ENCODE assay signal across 16 cellular contexts in genomic region chr1:2266301-2266967, GRCh38. TPM values are rescaled to one million over a fixed set of nuclear protein-coding genes. Genes with fewer than 3 reads are reported as not detected.
A peak's percentile ranks its signal among the peaks of the same experiment; 100 is the strongest.
DNase-seq lines count a peak whose midpoint lies in the region; ATAC-seq, FAIRE-seq and TF ChIP-seq lines count a peak whose summit lies in the region.
"Had no signal": no experiment of that assay in that cellular context is flagged by ENCODE, and none has a peak within 500 bp of the region (broad histone marks: within the 10 kb centered on the region; RNA-seq: fewer than 3 reads in every experiment).

No MANE protein-coding gene starts in this region.

- H3K14ac ChIP-seq in IMR-90 (replicated peaks; ENCODE audit: low read depth, low read length) (no peak overlapping the region), neuronal stem cell (ENCODE audit: low read length) (no peak overlapping the region)

- no peak for TF ChIP-seq POLR2A in IMR-90 (IDR thresholded peaks at IDR 0.05; ENCODE audit: low read depth, low read length)
- TF ChIP-seq POLR2A in HepG2 (IDR thresholded peaks at IDR 0.05; ENCODE audit: insufficient read depth in 1 of 2, low read depth in 2 of 2, low read length in 2 of 2), result no peak

- no peak overlapping the region for H3K4me3 Mint-ChIP-seq in activated CD4-positive, alpha-beta memory T cell treated with anti-CD3 and anti-CD28 coated beads for 36 hours
- no peak overlapping the region for H3K4me3 Mint-ChIP-seq in activated CD4-positive, alpha-beta memory T cell treated with anti-CD3 and anti-CD28 coated beads, Interleukin-2, amount 10 ng/mL, durations not matched to agents 7 days and 5 days

- H3K23ac ChIP-seq in IMR-90 (ENCODE audit: low read depth, low read length) (no peak overlapping the region), neuronal stem cell (ENCODE audit: low read depth, low read length, poor library complexity) (no peak overlapping the region)

- no peak overlapping the region for H2BK12ac ChIP-seq in neuronal stem cell (ENCODE audit: low read length)

- H2AFZ ChIP-seq in IMR-90 (replicated peaks; ENCODE audit: low read length, poor library complexity) (no peak overlapping the region), neuronal stem cell (ENCODE audit: low read length) (no peak overlapping the region), HepG2 (ENCODE audit: low read length) (no peak overlapping the region)

- peak overlapping the region; percentile 21 for H2AK9ac ChIP-seq in IMR-90 (replicated peaks; ENCODE audit: low read depth, low read length, poor library complexity)

- no peak for TF ChIP-seq EP300 in HepG2 (IDR thresholded peaks at IDR 0.05; ENCODE audit: low read depth in 2 of 2, low read length in 2 of 2)
- TF ChIP-seq EP300 in HepG2 (CRISPR knock-in tag; IDR thresholded peaks at IDR 0.05; ENCODE audit: borderline replicate concordance), result no peak

- BruUV-seq in IMR-90 (replicated peaks; lab: Mats Ljungman, UMichigan), result no TSS peak
- no TSS peak for BruUV-seq in HepG2 (replicated peaks; lab: Mats Ljungman, UMichigan)

- no peak overlapping the region for H3K4ac ChIP-seq in IMR-90 (ENCODE audit: low read depth, low read length)
- H3K4ac ChIP-seq in neuronal stem cell (ENCODE audit: low read length), result no peak overlapping the region

- POLR2A ChIA-PET in activated CD4-positive, alpha-beta memory T cell treated with anti-CD3 and anti-CD28 coated beads for 36 hours (lab: Charles Lee), result no interaction called here
- POLR2A ChIA-PET in activated CD4-positive, alpha-beta memory T cell treated with anti-CD3 and anti-CD28 coated beads, Interleukin-2, amount 10 ng/mL, durations not matched to agents 7 days and 5 days (lab: Charles Lee), result interaction anchor here (1.2 kb wide), 1 partner anchor 10 kb away, joined by 3 read pairs; no protein-coding TSS in a partner anchor
- POLR2A ChIA-PET in IMR-90 (lab: Charles Lee; ENCODE audit: unreplicated experiment) (no interaction called here), HepG2 (lab: Yijun Ruan, JAX) (no interaction called here)

- H2BK120ac ChIP-seq in IMR-90 (ENCODE audit: low read depth, low read length), result no peak overlapping the region
- no peak overlapping the region for H2BK120ac ChIP-seq in neuronal stem cell (ENCODE audit: low read depth, low read length)

- no peak overlapping the region for H3K4me3 ChIP-seq in IMR-90 (ENCODE audit: insufficient read depth, low read depth, low read length)
- peak overlapping the region; percentile 57 for H3K4me3 ChIP-seq in coronary artery
- no peak overlapping the region for H3K4me3 ChIP-seq in neuronal stem cell (ENCODE audit: low read length in 2 of 2)
- no peak overlapping the region for H3K4me3 ChIP-seq in HepG2 (replicated peaks in 1 of 3; ENCODE audit: insufficient read depth in 1 of 3, low read depth in 2 of 3, low read length in 3 of 3)

- no peaks in the 10 kb centered on the region for H3K36me3 Mint-ChIP-seq in activated CD4-positive, alpha-beta memory T cell treated with anti-CD3 and anti-CD28 coated beads for 36 hours
- H3K36me3 Mint-ChIP-seq in activated CD4-positive, alpha-beta memory T cell treated with anti-CD3 and anti-CD28 coated beads, Interleukin-2, amount 10 ng/mL, durations not matched to agents 7 days and 5 days (ENCODE audit: low read depth), result peaks cover 15% of the 10 kb centered on the region

- H3K4me2 ChIP-seq in IMR-90 (ENCODE audit: low read depth, low read length) (no peak overlapping the region), neuronal stem cell (ENCODE audit: insufficient read depth, low read length, poor library complexity, severe bottlenecking) (no peak overlapping the region), HepG2 (ENCODE audit: low read depth, low read length) (no peak overlapping the region)

- H3K79me2 ChIP-seq in HepG2 (ENCODE audit: insufficient read depth, low read length), result peaks cover 91% of the 10 kb centered on the region

- no peak for TF ChIP-seq RAD21 in IMR-90 (IDR thresholded peaks at IDR 0.05; ENCODE audit: low read length)
- no peak for TF ChIP-seq RAD21 in HepG2 (CRISPR knock-in tag; IDR thresholded peaks at IDR 0.05)

- no peaks in the 10 kb centered on the region for H3K27me3 ChIP-seq in IMR-90 (ENCODE audit: control insufficient read depth, insufficient read depth, low read length)
- H3K27me3 ChIP-seq in neuronal stem cell (ENCODE audit: control insufficient read depth in 3 of 3, insufficient read depth in 3 of 3, low read depth in 1 of 3, low read length in 3 of 3), result no peaks in the 10 kb centered on the region
- no peaks in the 10 kb centered on the region for H3K27me3 ChIP-seq in HepG2 (ENCODE audit: control insufficient read depth in 1 of 2, insufficient read depth in 2 of 2, low read length in 2 of 2)
- H3K27me3 ChIP-seq: right atrium auricular region, tibial artery had no signal

- peaks cover 49% of the 10 kb centered on the region for H3K4me1 Mint-ChIP-seq in activated CD4-positive, alpha-beta memory T cell treated with anti-CD3 and anti-CD28 coated beads for 36 hours (ENCODE audit: low read depth)
- peaks cover 17% of the 10 kb centered on the region for H3K4me1 Mint-ChIP-seq in activated CD4-positive, alpha-beta memory T cell treated with anti-CD3 and anti-CD28 coated beads, Interleukin-2, amount 10 ng/mL, durations not matched to agents 7 days and 5 days

- TF ChIP-seq CTCF in IMR-90 (conservative IDR thresholded peaks at IDR 0.05; ENCODE audit: low read depth, low read length) (no peak), coronary artery (IDR thresholded peaks at IDR 0.05) (no peak), HepG2 (CRISPR knock-in tag; IDR thresholded peaks at IDR 0.05) (no peak)

- intact Hi-C loops in activated CD4-positive, alpha-beta memory T cell treated with anti-CD3 and anti-CD28 coated beads for 36 hours (cut with micrococcal nuclease), result no loop called here
- intact Hi-C loops in IMR-90 (cut with micrococcal nuclease) (no loop called here), HepG2 (cut with micrococcal nuclease; ENCODE audit: unreplicated experiment) (no loop called here)

- no peak for DNase-seq in activated CD4-positive, alpha-beta memory T cell treated with anti-CD3 and anti-CD28 coated beads for 36 hours
- DNase-seq in activated CD4-positive, alpha-beta memory T cell treated with anti-CD3 and anti-CD28 coated beads, Interleukin-2, amount 10 ng/mL, durations not matched to agents 7 days and 5 days, result no peak
- no peak for DNase-seq in IMR-90
- no peak for DNase-seq in coronary artery (ENCODE audit: low spot score)
- no peak for DNase-seq in neuronal stem cell (ENCODE audit: low spot score)
- no peak for DNase-seq in HepG2 (ENCODE audit: low spot score)
- DNase-seq in NCI-H1417 (lab: John Stamatoyannopoulos, UW), result no peak
- DNase-seq in NCI-H226, result no peak
- DNase-seq: activated T-cell treated with anti-CD3 and anti-CD28 coated beads, Interleukin-2, amount 50 U/mL, for 1 hour; NCI-H1436; NCI-H446 treated with DMSO at 0.1 percent for 48 hours; stimulated activated CD4-positive, alpha-beta T cell treated with anti-CD3 and anti-CD28 coated beads, Interleukin-2, amount 100 ng/mL, for 24 hours; T1000; tibial artery had no signal

- CTCF ChIA-PET in activated CD4-positive, alpha-beta memory T cell treated with anti-CD3 and anti-CD28 coated beads for 36 hours (lab: Charles Lee), result no interaction called here
- CTCF ChIA-PET in activated CD4-positive, alpha-beta memory T cell treated with anti-CD3 and anti-CD28 coated beads, Interleukin-2, amount 10 ng/mL, durations not matched to agents 7 days and 5 days (lab: Charles Lee), result no interaction called here
- CTCF ChIA-PET in IMR-90 (lab: Yijun Ruan, JAX), result no interaction called here
- CTCF ChIA-PET in HepG2 (lab: Yijun Ruan, JAX; ENCODE audit: low intra/inter-chr PET ratio, low total read pairs), result no interaction called here

- no peak overlapping the region for H4K91ac ChIP-seq in IMR-90 (ENCODE audit: insufficient read depth, low read depth, low read length)
- H4K91ac ChIP-seq in neuronal stem cell (ENCODE audit: low read depth, low read length, poor library complexity), result no peak overlapping the region

- H4K20me1 ChIP-seq in IMR-90 (ENCODE audit: insufficient read depth, low read length) (peaks cover 98% of the 10 kb centered on the region), HepG2 (ENCODE audit: insufficient read depth, low read length) (peaks cover 47% of the 10 kb centered on the region)

- dilution Hi-C loops in IMR-90 (cut with HindIII; ENCODE audit: low sequenced_read_pairs, unreplicated experiment), result no loop called here

- no peaks in the 10 kb centered on the region for H3K27me3 Mint-ChIP-seq in activated CD4-positive, alpha-beta memory T cell treated with anti-CD3 and anti-CD28 coated beads for 36 hours
- H3K27me3 Mint-ChIP-seq in activated CD4-positive, alpha-beta memory T cell treated with anti-CD3 and anti-CD28 coated beads, Interleukin-2, amount 10 ng/mL, durations not matched to agents 7 days and 5 days, result no peaks in the 10 kb centered on the region

- ATAC-seq in IMR-90 (ENCODE audit: low read depth), result no peak
- ATAC-seq in HepG2, result no peak

- H2BK15ac ChIP-seq in IMR-90 (ENCODE audit: low read depth, low read length), result no peak overlapping the region
- no peak overlapping the region for H2BK15ac ChIP-seq in neuronal stem cell (ENCODE audit: low read length)

- H3K9me1 ChIP-seq in IMR-90 (ENCODE audit: insufficient read depth, low read length), result peaks cover 36% of the 10 kb centered on the region

- H4K5ac ChIP-seq in IMR-90 (ENCODE audit: low read depth, low read length), result no peak overlapping the region

- no peak overlapping the region for H2AK5ac ChIP-seq in IMR-90 (ENCODE audit: low read depth, low read length)
- no peak overlapping the region for H2AK5ac ChIP-seq in neuronal stem cell (ENCODE audit: low read depth, low read length)

- in situ Hi-C loops in IMR-90 (cut with MboI; ENCODE audit: low sequenced_read_pairs) (no loop called here), HepG2 (cut with HindIII; ENCODE audit: extremely low pct_ligation_motif_present, low pct_unique_long_range_greater_than_20kb) (no loop called here)

- H4K8ac ChIP-seq in IMR-90 (ENCODE audit: low read depth in 2 of 2, low read length in 2 of 2), result no peak overlapping the region
- no peak overlapping the region for H4K8ac ChIP-seq in neuronal stem cell (ENCODE audit: low read depth, low read length)

- no peak overlapping the region for H2BK20ac ChIP-seq in IMR-90 (ENCODE audit: low read depth, low read length)

- H3K9me3 ChIP-seq in IMR-90 (ENCODE audit: control insufficient read depth, insufficient read depth, low read length), result no peaks in the 10 kb centered on the region
- no peaks in the 10 kb centered on the region for H3K9me3 ChIP-seq in neuronal stem cell (replicated peaks in 1 of 2; ENCODE audit: control insufficient read depth in 2 of 2, insufficient read depth in 1 of 2, low read depth in 1 of 2, low read length in 2 of 2)
- H3K9me3 ChIP-seq in HepG2 (ENCODE audit: low read length), result no peaks in the 10 kb centered on the region
- H3K9me3 ChIP-seq: right atrium auricular region, tibial artery had no signal

- WGBS in IMR-90 (ENCODE audit: extremely low coverage in 2 of 2, insufficient read length in 1 of 2), 2 experiments, result 83% methylated on average over 6 of the region's 15 CpGs; no CpG with 5 or more reads in 1 of the 2 experiments
- WGBS in neuronal stem cell (ENCODE audit: extremely low coverage in 2 of 2, insufficient read length in 2 of 2, insufficient replicate concordance in 1 of 2), 2 donors, result no CpG with 5 or more reads among the region's 15 CpGs
- WGBS in HepG2 (ENCODE audit: low lambda C conversion rate), result 98% methylated on average over 14 of the region's 15 CpGs

- H3K9me3 Mint-ChIP-seq in activated CD4-positive, alpha-beta memory T cell treated with anti-CD3 and anti-CD28 coated beads for 36 hours, result no peaks in the 10 kb centered on the region
- no peaks in the 10 kb centered on the region for H3K9me3 Mint-ChIP-seq in activated CD4-positive, alpha-beta memory T cell treated with anti-CD3 and anti-CD28 coated beads, Interleukin-2, amount 10 ng/mL, durations not matched to agents 7 days and 5 days
- H3K9me3 Mint-ChIP-seq: neural crest cell had no signal

- H3K79me1 ChIP-seq in IMR-90 (ENCODE audit: low read depth in 1 of 2, low read length in 2 of 2) (peaks cover 0 to 61% of the 10 kb centered on the region in 2 experiments; a peak in 2 of 4 replicates), neuronal stem cell (ENCODE audit: low read depth, low read length) (peaks cover 31% of the 10 kb centered on the region)

- H3K18ac ChIP-seq in IMR-90 (ENCODE audit: low read depth, low read length) (no peak overlapping the region), neuronal stem cell (ENCODE audit: low read length) (peak overlapping the region; percentile 77)

- peak overlapping the region; percentile 29 for H3K27ac Mint-ChIP-seq in activated CD4-positive, alpha-beta memory T cell treated with anti-CD3 and anti-CD28 coated beads for 36 hours
- no peak overlapping the region for H3K27ac Mint-ChIP-seq in activated CD4-positive, alpha-beta memory T cell treated with anti-CD3 and anti-CD28 coated beads, Interleukin-2, amount 10 ng/mL, durations not matched to agents 7 days and 5 days

- FAIRE-seq in HepG2 (lab: Jason Lieb, UNC), result no peak

- H3K36me3 ChIP-seq in IMR-90 (ENCODE audit: control insufficient read depth, insufficient read depth, low read length) (no peaks in the 10 kb centered on the region), neuronal stem cell (replicated peaks in 1 of 2; ENCODE audit: control insufficient read depth in 2 of 2, insufficient read depth in 2 of 2, low read length in 2 of 2) (peaks cover 0 to 2% of the 10 kb centered on the region in 2 donors), HepG2 (replicated peaks in 1 of 2; ENCODE audit: control insufficient read depth in 1 of 2, insufficient read depth in 2 of 2, low read length in 2 of 2) (no peaks in the 10 kb centered on the region; a peak in 1 of 5 replicates)
- H3K36me3 ChIP-seq: right atrium auricular region, tibial artery had no signal

- H2BK5ac ChIP-seq in IMR-90 (ENCODE audit: low read depth, low read length, poor library complexity, severe bottlenecking) (no peak overlapping the region), neuronal stem cell (ENCODE audit: low read length) (no peak overlapping the region)

- H3K27ac ChIP-seq in IMR-90 (ENCODE audit: insufficient read depth, low read length) (no peak overlapping the region), coronary artery (peak overlapping the region in 1 of 2 donors; percentile 10), neuronal stem cell (replicated peaks; ENCODE audit: low read length) (no peak overlapping the region), HepG2 (ENCODE audit: extremely low read length, insufficient read depth, low read length) (no peak overlapping the region)

- H3K4me1 ChIP-seq in IMR-90 (ENCODE audit: control insufficient read depth, insufficient read depth, low read length) (peaks cover 18% of the 10 kb centered on the region), neuronal stem cell (ENCODE audit: control insufficient read depth in 2 of 2, insufficient read depth in 1 of 2, low read depth in 1 of 2, low read length in 2 of 2) (peaks cover 20 to 29% of the 10 kb centered on the region in 2 donors), HepG2 (ENCODE audit: insufficient read depth, low read length) (peaks cover 34% of the 10 kb centered on the region)

- H3K9ac ChIP-seq in IMR-90 (ENCODE audit: low read depth, low read length), result no peak overlapping the region
- no peak overlapping the region for H3K9ac ChIP-seq in neuronal stem cell (ENCODE audit: low read depth, low read length, poor library complexity)
- no peak overlapping the region for H3K9ac ChIP-seq in HepG2 (ENCODE audit: insufficient read depth, low read depth, low read length)

- H3K56ac ChIP-seq in IMR-90 (ENCODE audit: extremely low read depth, insufficient read depth, low read length), result no peak overlapping the region

RNA-seq across cellular contexts. Expression of gene SKI, which starts 38.3 kb away (rescaled TPM):
- total RNA-seq in activated CD4-positive, alpha-beta memory T cell treated with anti-CD3 and anti-CD28 coated beads for 36 hours, result 10 to 100 TPM; 28.3 to 28.9 TPM
- 10 to 100 TPM; 58.0 to 61.5 TPM for total RNA-seq in activated CD4-positive, alpha-beta memory T cell treated with anti-CD3 and anti-CD28 coated beads, Interleukin-2, amount 10 ng/mL, durations not matched to agents 7 days and 5 days
- total RNA-seq in IMR-90 (2012; rRNA removed) (2.3 and 3.9 TPM in 2 replicates), HepG2 (2016; rRNA removed; fragmentation: Illumina TruSeq; extraction: Trizol) (6.9 and 9.6 TPM in 2 replicates)
- polyA plus RNA-seq in IMR-90 (2012; rRNA removed) (20.1 and 20.8 TPM in 2 replicates), HepG2 (2011; rRNA removed) (4.7 and 5.9 TPM in 2 replicates)
- polyA plus RNA-seq in IMR-90 (2012; cell fraction: cytosol; rRNA removed), result 13.7 and 20.7 TPM in 2 replicates
- polyA plus RNA-seq in IMR-90 (2012; cell fraction: nucleus; rRNA removed; ENCODE audit: low replicate concordance), result 42.1 and 52.9 TPM in 2 replicates
- 37.5 TPM for polyA plus RNA-seq in neuronal stem cell (2013, experiment 1 of 2)
- 41.3 TPM for polyA plus RNA-seq in neuronal stem cell (2013, experiment 2 of 2)
- total RNA-seq in HepG2 (2016; cell fraction: cytosol; rRNA removed; fragmentation: Illumina TruSeq; extraction: Trizol; ENCODE audit: low read depth), result 3.4 and 6.3 TPM in 2 replicates
- 7.7 and 7.9 TPM in 2 replicates for total RNA-seq in HepG2 (2016; cell fraction: insoluble cytoplasmic fraction; rRNA removed; fragmentation: Illumina TruSeq; extraction: Trizol)
- total RNA-seq in HepG2 (2016; cell fraction: membrane; rRNA removed; fragmentation: Illumina TruSeq; extraction: Trizol), result 4.6 and 5.7 TPM in 2 replicates
- 10.6 and 12.2 TPM in 2 replicates for total RNA-seq in HepG2 (2016; cell fraction: nucleus; rRNA removed; fragmentation: Illumina TruSeq; extraction: Trizol)
- polyA plus RNA-seq in HepG2 (2011; cell fraction: cytosol; rRNA removed), result 3.8 and 4.2 TPM in 2 replicates
- polyA plus RNA-seq in HepG2 (2011; cell fraction: nucleus; rRNA removed), result 20.3 and 21.2 TPM in 2 replicates
- 10.1 and 12.3 TPM in 2 replicates for polyA plus RNA-seq in HepG2 (2012)
- 0.60 and 0.83 TPM in 2 replicates for polyA plus RNA-seq in HepG2 (2016; cell fraction: cytosol; fragmentation: Illumina TruSeq; extraction: Trizol; ENCODE audit: low read depth)
- 16.7 and 23.3 TPM in 2 replicates for polyA plus RNA-seq in HepG2 (2016; cell fraction: insoluble cytoplasmic fraction; fragmentation: Illumina TruSeq; extraction: Trizol; ENCODE audit: low read depth)
- 3.7 and 4.4 TPM in 2 replicates for polyA plus RNA-seq in HepG2 (2016; cell fraction: membrane; fragmentation: Illumina TruSeq; extraction: Trizol; ENCODE audit: low read depth)
- 33.8 and 34.3 TPM in 2 replicates for polyA plus RNA-seq in HepG2 (2016; cell fraction: nucleus; fragmentation: Illumina TruSeq; extraction: Trizol; ENCODE audit: insufficient read depth, low read depth)
- polyA minus RNA-seq in HepG2 (2011; rRNA and poly(A)+ RNA removed; ENCODE audit: low replicate concordance), result 4.4 and 14.7 TPM in 2 replicates
- 16.7 and 22.2 TPM in 2 replicates for polyA minus RNA-seq in HepG2 (2011; cell fraction: cytosol; rRNA and poly(A)+ RNA removed)
- polyA minus RNA-seq in HepG2 (2011; cell fraction: nucleus; rRNA and poly(A)+ RNA removed), result 10.9 and 12.1 TPM in 2 replicates
